Comparison of ENCODE assay signal across 1 cellular context in genomic region chr13:44577236-44578063, GRCh38.
TF ChIP-seq lines count a peak whose summit lies in the region.

No MANE protein-coding gene starts in this region.

TF ChIP-seq in WTC11, 78 proteins besides CTCF, POLR2A, EP300 and RAD21 (continued from another document):
- TF ChIP-seq, protein P1, sequence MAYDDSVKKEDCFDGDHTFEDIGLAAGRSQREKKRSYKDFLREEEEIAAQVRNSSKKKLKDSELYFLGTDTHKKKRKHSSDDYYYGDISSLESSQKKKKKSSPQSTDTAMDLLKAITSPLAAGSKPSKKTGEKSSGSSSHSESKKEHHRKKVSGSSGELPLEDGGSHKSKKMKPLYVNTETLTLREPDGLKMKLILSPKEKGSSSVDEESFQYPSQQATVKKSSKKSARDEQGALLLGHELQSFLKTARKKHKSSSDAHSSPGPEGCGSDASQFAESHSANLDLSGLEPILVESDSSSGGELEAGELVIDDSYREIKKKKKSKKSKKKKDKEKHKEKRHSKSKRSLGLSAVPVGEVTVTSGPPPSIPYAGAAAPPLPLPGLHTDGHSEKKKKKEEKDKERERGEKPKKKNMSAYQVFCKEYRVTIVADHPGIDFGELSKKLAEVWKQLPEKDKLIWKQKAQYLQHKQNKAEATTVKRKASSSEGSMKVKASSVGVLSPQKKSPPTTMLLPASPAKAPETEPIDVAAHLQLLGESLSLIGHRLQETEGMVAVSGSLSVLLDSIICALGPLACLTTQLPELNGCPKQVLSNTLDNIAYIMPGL (CRISPR knock-in tag; IDR thresholded peaks at IDR 0.05): no peak
- TF ChIP-seq ZNF671 (CRISPR knock-in tag; IDR thresholded peaks at IDR 0.05) (no peak), PRDM15 (CRISPR knock-in tag; IDR thresholded peaks at IDR 0.05) (no peak), ESRRA (CRISPR knock-in tag; IDR thresholded peaks at IDR 0.05; ENCODE audit: borderline replicate concordance) (no peak), USF1 (CRISPR knock-in tag; IDR thresholded peaks at IDR 0.05) (0 out of 2 replicates have a peak, but pooled peaks have one; percentile 27), CDX4 (CRISPR knock-in tag; IDR thresholded peaks at IDR 0.05; ENCODE audit: borderline replicate concordance) (no peak), MXD4 (CRISPR knock-in tag; IDR thresholded peaks at IDR 0.05; ENCODE audit: borderline replicate concordance) (no peak), ZNF416 (CRISPR knock-in tag; IDR thresholded peaks at IDR 0.05) (no peak), CREB1 (CRISPR knock-in tag; IDR thresholded peaks at IDR 0.05) (no peak), ETV6 (CRISPR knock-in tag; IDR thresholded peaks at IDR 0.05) (no peak; the same call in 1 of the 2 replicates), ATF6 (CRISPR knock-in tag; IDR thresholded peaks at IDR 0.05) (no peak), FOXP4 (CRISPR knock-in tag; IDR thresholded peaks at IDR 0.05) (no peak), ERG (CRISPR knock-in tag; IDR thresholded peaks at IDR 0.05) (0 out of 2 replicates have a peak, but pooled peaks have one; percentile 11), NR2C2 (CRISPR knock-in tag; IDR thresholded peaks at IDR 0.05) (no peak), ZNF263 (CRISPR knock-in tag; IDR thresholded peaks at IDR 0.05; ENCODE audit: low read depth) (no peak), GABPB1 (CRISPR knock-in tag; IDR thresholded peaks at IDR 0.05) (peak; percentile 3; the same call in 1 of the 2 replicates), EMX1 (CRISPR knock-in tag; IDR thresholded peaks at IDR 0.05) (no peak), ZNF138 (CRISPR knock-in tag; conservative IDR thresholded peaks at IDR 0.05) (no peak), RORB (CRISPR knock-in tag; IDR thresholded peaks at IDR 0.05) (no peak), FOXP1 (CRISPR knock-in tag; IDR thresholded peaks at IDR 0.05; ENCODE audit: borderline replicate concordance) (peak; percentile 81; the same call in 1 of the 2 replicates), TCF7 (CRISPR knock-in tag; IDR thresholded peaks at IDR 0.05; ENCODE audit: low read depth) (0 out of 2 replicates have a peak, but pooled peaks have one; percentile 76), MYBL2 (CRISPR knock-in tag; IDR thresholded peaks at IDR 0.05) (peak; percentile 71), TEAD1 (CRISPR knock-in tag; IDR thresholded peaks at IDR 0.05) (0 out of 2 replicates have a peak, but pooled peaks have one; percentile 63), FOXJ3 (CRISPR knock-in tag; IDR thresholded peaks at IDR 0.05; ENCODE audit: borderline replicate concordance) (no peak), RELA (CRISPR knock-in tag; IDR thresholded peaks at IDR 0.05; ENCODE audit: borderline replicate concordance) (no peak), AR (CRISPR knock-in tag; IDR thresholded peaks at IDR 0.05) (no peak)
- TF ChIP-seq, protein P2, sequence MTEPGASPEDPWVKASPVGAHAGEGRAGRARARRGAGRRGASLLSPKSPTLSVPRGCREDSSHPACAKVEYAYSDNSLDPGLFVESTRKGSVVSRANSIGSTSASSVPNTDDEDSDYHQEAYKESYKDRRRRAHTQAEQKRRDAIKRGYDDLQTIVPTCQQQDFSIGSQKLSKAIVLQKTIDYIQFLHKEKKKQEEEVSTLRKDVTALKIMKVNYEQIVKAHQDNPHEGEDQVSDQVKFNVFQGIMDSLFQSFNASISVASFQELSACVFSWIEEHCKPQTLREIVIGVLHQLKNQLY (CRISPR knock-in tag; IDR thresholded peaks at IDR 0.05): no peak
- TF ChIP-seq, protein P3, sequence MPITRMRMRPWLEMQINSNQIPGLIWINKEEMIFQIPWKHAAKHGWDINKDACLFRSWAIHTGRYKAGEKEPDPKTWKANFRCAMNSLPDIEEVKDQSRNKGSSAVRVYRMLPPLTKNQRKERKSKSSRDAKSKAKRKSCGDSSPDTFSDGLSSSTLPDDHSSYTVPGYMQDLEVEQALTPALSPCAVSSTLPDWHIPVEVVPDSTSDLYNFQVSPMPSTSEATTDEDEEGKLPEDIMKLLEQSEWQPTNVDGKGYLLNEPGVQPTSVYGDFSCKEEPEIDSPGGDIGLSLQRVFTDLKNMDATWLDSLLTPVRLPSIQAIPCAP (CRISPR knock-in tag; IDR thresholded peaks at IDR 0.05): no peak
- TF ChIP-seq, protein P4, sequence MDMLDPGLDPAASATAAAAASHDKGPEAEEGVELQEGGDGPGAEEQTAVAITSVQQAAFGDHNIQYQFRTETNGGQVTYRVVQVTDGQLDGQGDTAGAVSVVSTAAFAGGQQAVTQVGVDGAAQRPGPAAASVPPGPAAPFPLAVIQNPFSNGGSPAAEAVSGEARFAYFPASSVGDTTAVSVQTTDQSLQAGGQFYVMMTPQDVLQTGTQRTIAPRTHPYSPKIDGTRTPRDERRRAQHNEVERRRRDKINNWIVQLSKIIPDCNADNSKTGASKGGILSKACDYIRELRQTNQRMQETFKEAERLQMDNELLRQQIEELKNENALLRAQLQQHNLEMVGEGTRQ (CRISPR knock-in tag; IDR thresholded peaks at IDR 0.05): peak; percentile 36; the same call in 1 of the 2 replicates
